15 cellular contexts compared by ENCODE assay signal in genomic region chr22:46514592-46515207, GRCh38. TPM values are rescaled to one million over a fixed set of nuclear protein-coding genes. Genes with fewer than 3 reads are reported as not detected.
DNase-seq lines count a peak whose midpoint lies in the region; ATAC-seq, FAIRE-seq and TF ChIP-seq lines count a peak whose summit lies in the region.
"Had no signal": no experiment of that assay in that cellular context is flagged by ENCODE, and none has a peak within 500 bp of the region (broad histone marks: within the 10 kb centered on the region; RNA-seq: fewer than 3 reads in every experiment).

No MANE protein-coding gene starts in this region.

- H3K36me3 Mint-ChIP-seq in GM23338 (ENCODE audit: low read depth): no peaks in the 10 kb centered on the region
- H3K36me3 Mint-ChIP-seq in activated T-cell treated with anti-CD3 and anti-CD28 coated beads, Interleukin-2, amount 50 U/mL, for 72 hours (ENCODE audit: insufficient read depth in 2 of 2): no peaks in the 10 kb centered on the region
- H3K36me3 Mint-ChIP-seq: activated naive CD8-positive, alpha-beta T cell treated with anti-CD3 and anti-CD28 coated beads for 36 hours; CD8-positive, alpha-beta T cell; naive B cell had no signal

- peak overlapping the region; percentile 90 for H2BK15ac ChIP-seq in neuronal stem cell (ENCODE audit: low read length)

- H2AK5ac ChIP-seq in neuronal stem cell (ENCODE audit: low read depth, low read length): peak overlapping the region; percentile 99

- H3K27me3 ChIP-seq in GM23338 (ENCODE audit: insufficient read depth): no peaks in the 10 kb centered on the region
- no peaks in the 10 kb centered on the region for H3K27me3 ChIP-seq in endothelial cell of umbilical vein (ENCODE audit: control insufficient read depth in 2 of 2, insufficient read depth in 2 of 2, low read length in 2 of 2)
- H3K27me3 ChIP-seq in neuronal stem cell (ENCODE audit: control insufficient read depth in 3 of 3, insufficient read depth in 3 of 3, low read depth in 1 of 3, low read length in 3 of 3): peaks cover 0 to 6% (median 0%) of the 10 kb centered on the region in 3 experiments

- dilution Hi-C loops in endothelial cell of umbilical vein (cut with MboI; ENCODE audit: extremely low pct_ligation_motif_present, low sequenced_read_pairs): no loop called here

- peak overlapping the region; percentile 100 for H2BK12ac ChIP-seq in neuronal stem cell (ENCODE audit: low read length)

- peaks cover 8% of the 10 kb centered on the region for H3K27me3 Mint-ChIP-seq in GM23338 (ENCODE audit: insufficient read depth, low read depth, poor library complexity)
- no peaks in the 10 kb centered on the region for H3K27me3 Mint-ChIP-seq in activated T-cell treated with anti-CD3 and anti-CD28 coated beads, Interleukin-2, amount 50 U/mL, for 72 hours (ENCODE audit: low read depth)
- H3K27me3 Mint-ChIP-seq: activated naive CD8-positive, alpha-beta T cell treated with anti-CD3 and anti-CD28 coated beads for 36 hours had no signal

- no peaks in the 10 kb centered on the region for H3K9me3 Mint-ChIP-seq in GM23338
- no peaks in the 10 kb centered on the region for H3K9me3 Mint-ChIP-seq in activated T-cell treated with anti-CD3 and anti-CD28 coated beads, Interleukin-2, amount 50 U/mL, for 72 hours
- H3K9me3 Mint-ChIP-seq: activated naive CD8-positive, alpha-beta T cell treated with anti-CD3 and anti-CD28 coated beads for 36 hours; CD8-positive, alpha-beta T cell; naive B cell had no signal

- no peaks in the 10 kb centered on the region for H3K9me1 ChIP-seq in endothelial cell of umbilical vein (replicated peaks; ENCODE audit: control insufficient read depth, extremely low read depth, insufficient read depth, low read length)

- H2BK120ac ChIP-seq in neuronal stem cell (ENCODE audit: low read depth, low read length): peak overlapping the region; percentile 88

- peak; percentile 45 for ATAC-seq in GM23338
- ATAC-seq in activated T-cell treated with anti-CD3 and anti-CD28 coated beads, Interleukin-2, amount 50 U/mL, for 72 hours (replicated peaks in 1 of 2): no peak
- no peak for ATAC-seq in GM21390 (IDR thresholded peaks at IDR 0.05; ENCODE audit: unreplicated experiment)
- ATAC-seq: activated CD8-positive, alpha-beta T cell treated with anti-CD3 and anti-CD28 coated beads, Interleukin-2, amount 10 ng/mL, durations not matched to agents 7 days and 5 days; CD8-positive, alpha-beta T cell had no signal

- H3K4me3 ChIP-seq in GM23338 (no peak overlapping the region), endothelial cell of umbilical vein (replicated peaks in 1 of 3; ENCODE audit: insufficient read depth in 1 of 3, low read depth in 1 of 3, low read length in 3 of 3) (no peak overlapping the region), neuronal stem cell (ENCODE audit: low read length in 2 of 2) (no peak overlapping the region)
- H3K4me3 ChIP-seq: spleen had no signal

- no peak for TF ChIP-seq CTCF in GM23338 (conservative IDR thresholded peaks at IDR 0.05; ENCODE audit: low read depth in 2 of 2)
- TF ChIP-seq CTCF in endothelial cell of umbilical vein (IDR thresholded peaks at IDR 0.05; ENCODE audit: extremely low read depth in 1 of 2, insufficient read depth in 1 of 2, low read depth in 1 of 2, low read length in 2 of 2): no peak

- H3K27ac Mint-ChIP-seq in GM23338: peak overlapping the region; percentile 89
- H3K27ac Mint-ChIP-seq in activated T-cell treated with anti-CD3 and anti-CD28 coated beads, Interleukin-2, amount 50 U/mL, for 72 hours: no peak overlapping the region
- H3K27ac Mint-ChIP-seq: activated CD8-positive, alpha-beta T cell treated with anti-CD3 and anti-CD28 coated beads, Interleukin-2, amount 10 ng/mL, durations not matched to agents 7 days and 5 days; activated naive CD8-positive, alpha-beta T cell treated with anti-CD3 and anti-CD28 coated beads for 36 hours; CD8-positive, alpha-beta T cell; naive B cell had no signal

- peak overlapping the region; percentile 94 for H3K18ac ChIP-seq in neuronal stem cell (ENCODE audit: low read length)

- H3K79me1 ChIP-seq in neuronal stem cell (ENCODE audit: low read depth, low read length): peaks cover 2% of the 10 kb centered on the region

- no peak overlapping the region for H4K8ac ChIP-seq in neuronal stem cell (ENCODE audit: low read depth, low read length)

- H3K9ac ChIP-seq in endothelial cell of umbilical vein (replicated peaks; ENCODE audit: extremely low read depth, insufficient read depth, low read length) (no peak overlapping the region), neuronal stem cell (ENCODE audit: low read depth, low read length, poor library complexity) (peak overlapping the region; percentile 66)

- H3K9me3 ChIP-seq in endothelial cell of umbilical vein (replicated peaks; ENCODE audit: control insufficient read depth, insufficient read depth, low read length) (no peaks in the 10 kb centered on the region), neuronal stem cell (replicated peaks in 1 of 2; ENCODE audit: control insufficient read depth in 2 of 2, insufficient read depth in 1 of 2, low read depth in 1 of 2, low read length in 2 of 2) (no peaks in the 10 kb centered on the region)
- H3K9me3 ChIP-seq: spleen had no signal

- H3K27ac ChIP-seq in GM23338 (ENCODE audit: low read depth) (no peak overlapping the region), endothelial cell of umbilical vein (ENCODE audit: insufficient read depth, low read depth, low read length) (no peak overlapping the region), neuronal stem cell (replicated peaks; ENCODE audit: low read length) (no peak overlapping the region)
- H3K27ac ChIP-seq: spleen had no signal

- H3K36me3 ChIP-seq in GM23338 (ENCODE audit: insufficient read depth) (no peaks in the 10 kb centered on the region), endothelial cell of umbilical vein (ENCODE audit: control insufficient read depth in 2 of 2, extremely low read depth in 1 of 2, insufficient read depth in 2 of 2, low read length in 2 of 2) (no peaks in the 10 kb centered on the region), neuronal stem cell (replicated peaks in 1 of 2; ENCODE audit: control insufficient read depth in 2 of 2, insufficient read depth in 2 of 2, low read length in 2 of 2) (peaks cover 0 to 8% of the 10 kb centered on the region in 2 donors)
- H3K36me3 ChIP-seq: spleen had no signal

- H3K4me3 Mint-ChIP-seq in GM23338: no peak overlapping the region
- no peak overlapping the region for H3K4me3 Mint-ChIP-seq in activated T-cell treated with anti-CD3 and anti-CD28 coated beads, Interleukin-2, amount 50 U/mL, for 72 hours
- H3K4me3 Mint-ChIP-seq: activated CD8-positive, alpha-beta T cell treated with anti-CD3 and anti-CD28 coated beads, Interleukin-2, amount 10 ng/mL, durations not matched to agents 7 days and 5 days; activated naive CD8-positive, alpha-beta T cell treated with anti-CD3 and anti-CD28 coated beads for 36 hours; CD8-positive, alpha-beta T cell; naive B cell had no signal

- TF ChIP-seq POLR2A in endothelial cell of umbilical vein (IDR thresholded peaks at IDR 0.05; ENCODE audit: low read depth, low read length): no peak

- no CpG with 5 or more reads among the region's 16 CpGs for WGBS in neuronal stem cell (ENCODE audit: extremely low coverage in 2 of 2, insufficient read length in 2 of 2, insufficient replicate concordance in 1 of 2), 2 donors

- no TSS peak for BruUV-seq in endothelial cell of umbilical vein (replicated peaks; lab: Mats Ljungman, UMichigan)

- peaks cover 29% of the 10 kb centered on the region for H3K4me1 Mint-ChIP-seq in GM23338
- H3K4me1 Mint-ChIP-seq in activated T-cell treated with anti-CD3 and anti-CD28 coated beads, Interleukin-2, amount 50 U/mL, for 72 hours (ENCODE audit: low read depth): no peaks in the 10 kb centered on the region
- H3K4me1 Mint-ChIP-seq: naive B cell had no signal

- CTCF ChIA-PET in endothelial cell of umbilical vein (lab: Charles Lee): no interaction called here

- peak overlapping the region; percentile 27 for H3K4ac ChIP-seq in neuronal stem cell (ENCODE audit: low read length)

- no peaks in the 10 kb centered on the region for H3K9me2 ChIP-seq in GM23338 (ENCODE audit: insufficient read depth)

- 0 out of 2 replicates have a peak, but pooled peaks cover 5% of the 10 kb centered on the region for H3F3A ChIP-seq in GM23338 (replicated peaks; ENCODE audit: low read depth)

- no peak overlapping the region for H3K23ac ChIP-seq in neuronal stem cell (ENCODE audit: low read depth, low read length, poor library complexity)

- H2AFZ ChIP-seq in GM23338: no peak overlapping the region
- no peak overlapping the region for H2AFZ ChIP-seq in endothelial cell of umbilical vein (ENCODE audit: low read depth, low read length)
- no peak overlapping the region for H2AFZ ChIP-seq in neuronal stem cell (ENCODE audit: low read length)

- no peak overlapping the region for H3K4me2 ChIP-seq in GM23338
- H3K4me2 ChIP-seq in endothelial cell of umbilical vein (ENCODE audit: insufficient read depth, low read length): no peak overlapping the region
- H3K4me2 ChIP-seq in neuronal stem cell (ENCODE audit: insufficient read depth, low read length, poor library complexity, severe bottlenecking): no peak overlapping the region

- H3K79me2 ChIP-seq in GM23338 (replicated peaks; ENCODE audit: insufficient read depth) (no peaks in the 10 kb centered on the region), endothelial cell of umbilical vein (ENCODE audit: control insufficient read depth, insufficient read depth, low read length) (no peaks in the 10 kb centered on the region)

- H4K20me1 ChIP-seq in GM23338 (replicated peaks; ENCODE audit: insufficient read depth) (no peaks in the 10 kb centered on the region), endothelial cell of umbilical vein (replicated peaks; ENCODE audit: control insufficient read depth, extremely low read depth, insufficient read depth, low read length) (no peaks in the 10 kb centered on the region)

- peak overlapping the region; percentile 77 for H4K91ac ChIP-seq in neuronal stem cell (ENCODE audit: low read depth, low read length, poor library complexity)

- FAIRE-seq in endothelial cell of umbilical vein (lab: Jason Lieb, UNC): no peak

- intact Hi-C loops in endothelial cell of umbilical vein (cut with micrococcal nuclease): no loop called here

- H3K4me1 ChIP-seq in GM23338 (ENCODE audit: insufficient read depth) (no peaks in the 10 kb centered on the region), endothelial cell of umbilical vein (ENCODE audit: control insufficient read depth, extremely low read depth, insufficient read depth, low read length) (peaks cover 14% of the 10 kb centered on the region), neuronal stem cell (ENCODE audit: control insufficient read depth in 2 of 2, insufficient read depth in 1 of 2, low read depth in 1 of 2, low read length in 2 of 2) (peaks cover 41% of the 10 kb centered on the region in 2 donors)

- DNase-seq in GM23338 (ENCODE audit: low spot score) (no peak), RKO (ENCODE audit: low spot score) (peak; percentile 45), endothelial cell of umbilical vein (ENCODE audit: low read depth, low spot score) (no peak), neuronal stem cell (ENCODE audit: low spot score) (no peak), UCSD-AML1 (lab: John Stamatoyannopoulos, UW; ENCODE audit: unreplicated experiment) (no peak)
- DNase-seq in activated T-cell treated with anti-CD3 and anti-CD28 coated beads, Interleukin-2, amount 50 U/mL, for 72 hours: no peak
- no peak for DNase-seq in stimulated activated CD4-positive, alpha-beta T cell treated with anti-CD3 and anti-CD28 coated beads, Interleukin-4, amount 100 ng/mL, for 4 hours
- DNase-seq: activated CD8-positive, alpha-beta T cell treated with anti-CD3 and anti-CD28 coated beads, Interleukin-2, amount 10 ng/mL, durations not matched to agents 7 days and 5 days; activated naive CD8-positive, alpha-beta T cell treated with anti-CD3 and anti-CD28 coated beads for 36 hours; CD8-positive, alpha-beta T cell; effector memory CD4-positive, alpha-beta T cell; naive B cell; NCI-H1417 treated with DMSO at 0.1 percent for 48 hours; spleen had no signal

- POLR2A ChIA-PET in endothelial cell of umbilical vein (lab: Charles Lee): no interaction called here

- peak overlapping the region; percentile 18 for H2BK5ac ChIP-seq in neuronal stem cell (ENCODE audit: low read length)

- peak overlapping the region; percentile 77 for H3K14ac ChIP-seq in neuronal stem cell (ENCODE audit: low read length)

RNA-seq across cellular contexts. Expression of gene CELSR1, which starts 22.7 kb away (rescaled TPM):
- total RNA-seq in GM23338 (2014; rRNA removed; shearing (Covaris generic)): 20.4 and 21.0 TPM in 2 replicates
- polyA plus RNA-seq in GM23338 (2016; fragmentation: Nextera tagmentation; extraction: Ambion mirVana) (4.8 and 6.1 TPM in 2 replicates), endothelial cell of umbilical vein (5.4 and 5.7 TPM in 2 replicates)
- total RNA-seq in endothelial cell of umbilical vein: 2.1 and 3.7 TPM in 2 replicates
- polyA plus RNA-seq in endothelial cell of umbilical vein (2011; cell fraction: cytosol; rRNA removed): 3.0 and 3.6 TPM in 2 replicates
- 5.5 and 6.0 TPM in 2 replicates for polyA plus RNA-seq in endothelial cell of umbilical vein (2011; cell fraction: nucleus; rRNA removed)
- polyA plus RNA-seq in endothelial cell of umbilical vein (2012): 2.2 and 7.6 TPM in 2 replicates
- 9.8 and 15.1 TPM in 2 replicates for polyA minus RNA-seq in endothelial cell of umbilical vein
- 13.2 TPM for polyA minus RNA-seq in endothelial cell of umbilical vein (2011; cell fraction: cytosol; rRNA and poly(A)+ RNA removed)
- 9.8 and 15.1 TPM in 2 replicates for polyA minus RNA-seq in endothelial cell of umbilical vein (2011; cell fraction: nucleus; rRNA and poly(A)+ RNA removed)
- polyA plus RNA-seq in neuronal stem cell (2013, experiment 1 of 2): 6.6 TPM
- 7.3 TPM for polyA plus RNA-seq in neuronal stem cell (2013, experiment 2 of 2)
- total RNA-seq in activated T-cell treated with anti-CD3 and anti-CD28 coated beads, Interleukin-2, amount 50 U/mL, for 72 hours: 1 to 10 TPM in 1 of 2 donors, under 1 TPM in 1; 0.83 to 1.3 TPM
